Comparison of ENCODE assay signal across 1 cellular context in the genomic region with DNA sequence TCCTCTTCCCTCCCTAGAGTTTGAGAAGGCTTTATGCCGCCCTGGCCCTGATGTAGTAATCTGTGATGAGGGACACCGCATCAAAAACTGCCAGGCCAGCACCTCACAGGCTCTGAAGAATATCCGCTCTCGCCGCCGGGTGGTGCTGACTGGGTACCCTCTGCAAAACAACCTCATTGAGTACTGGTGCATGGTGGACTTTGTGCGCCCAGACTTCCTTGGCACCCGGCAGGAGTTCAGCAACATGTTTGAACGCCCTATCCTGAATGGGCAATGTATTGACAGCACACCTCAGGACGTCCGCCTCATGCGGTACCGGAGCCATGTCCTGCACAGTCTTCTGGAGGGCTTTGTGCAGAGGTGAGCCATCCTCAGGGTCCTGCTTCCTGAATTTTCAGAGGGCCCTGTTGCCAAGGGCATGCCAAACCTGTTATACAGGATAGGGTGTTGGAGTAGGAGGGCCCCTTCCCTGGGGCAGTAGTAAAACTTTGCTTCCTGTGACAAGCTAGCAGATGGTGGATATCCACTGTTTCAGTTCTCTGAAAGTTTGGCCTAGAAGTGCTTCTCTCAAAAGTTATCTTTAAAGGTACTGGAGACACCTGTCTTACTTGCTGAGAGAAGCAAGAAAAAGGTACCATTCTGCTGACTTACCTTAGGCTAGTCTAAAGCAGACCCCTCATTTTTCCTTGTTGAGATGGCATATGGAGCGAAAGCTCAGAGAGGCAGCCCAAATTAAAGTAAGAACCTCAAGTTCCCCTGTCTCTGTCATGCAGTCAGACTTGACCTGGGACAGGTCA.
TF ChIP-seq lines count a peak whose summit lies in the region.

No MANE protein-coding gene starts in this region.

TF ChIP-seq in GM23338, 12 proteins besides CTCF, POLR2A, EP300 and RAD21 (continued from another document):
- TF ChIP-seq, protein P1, sequence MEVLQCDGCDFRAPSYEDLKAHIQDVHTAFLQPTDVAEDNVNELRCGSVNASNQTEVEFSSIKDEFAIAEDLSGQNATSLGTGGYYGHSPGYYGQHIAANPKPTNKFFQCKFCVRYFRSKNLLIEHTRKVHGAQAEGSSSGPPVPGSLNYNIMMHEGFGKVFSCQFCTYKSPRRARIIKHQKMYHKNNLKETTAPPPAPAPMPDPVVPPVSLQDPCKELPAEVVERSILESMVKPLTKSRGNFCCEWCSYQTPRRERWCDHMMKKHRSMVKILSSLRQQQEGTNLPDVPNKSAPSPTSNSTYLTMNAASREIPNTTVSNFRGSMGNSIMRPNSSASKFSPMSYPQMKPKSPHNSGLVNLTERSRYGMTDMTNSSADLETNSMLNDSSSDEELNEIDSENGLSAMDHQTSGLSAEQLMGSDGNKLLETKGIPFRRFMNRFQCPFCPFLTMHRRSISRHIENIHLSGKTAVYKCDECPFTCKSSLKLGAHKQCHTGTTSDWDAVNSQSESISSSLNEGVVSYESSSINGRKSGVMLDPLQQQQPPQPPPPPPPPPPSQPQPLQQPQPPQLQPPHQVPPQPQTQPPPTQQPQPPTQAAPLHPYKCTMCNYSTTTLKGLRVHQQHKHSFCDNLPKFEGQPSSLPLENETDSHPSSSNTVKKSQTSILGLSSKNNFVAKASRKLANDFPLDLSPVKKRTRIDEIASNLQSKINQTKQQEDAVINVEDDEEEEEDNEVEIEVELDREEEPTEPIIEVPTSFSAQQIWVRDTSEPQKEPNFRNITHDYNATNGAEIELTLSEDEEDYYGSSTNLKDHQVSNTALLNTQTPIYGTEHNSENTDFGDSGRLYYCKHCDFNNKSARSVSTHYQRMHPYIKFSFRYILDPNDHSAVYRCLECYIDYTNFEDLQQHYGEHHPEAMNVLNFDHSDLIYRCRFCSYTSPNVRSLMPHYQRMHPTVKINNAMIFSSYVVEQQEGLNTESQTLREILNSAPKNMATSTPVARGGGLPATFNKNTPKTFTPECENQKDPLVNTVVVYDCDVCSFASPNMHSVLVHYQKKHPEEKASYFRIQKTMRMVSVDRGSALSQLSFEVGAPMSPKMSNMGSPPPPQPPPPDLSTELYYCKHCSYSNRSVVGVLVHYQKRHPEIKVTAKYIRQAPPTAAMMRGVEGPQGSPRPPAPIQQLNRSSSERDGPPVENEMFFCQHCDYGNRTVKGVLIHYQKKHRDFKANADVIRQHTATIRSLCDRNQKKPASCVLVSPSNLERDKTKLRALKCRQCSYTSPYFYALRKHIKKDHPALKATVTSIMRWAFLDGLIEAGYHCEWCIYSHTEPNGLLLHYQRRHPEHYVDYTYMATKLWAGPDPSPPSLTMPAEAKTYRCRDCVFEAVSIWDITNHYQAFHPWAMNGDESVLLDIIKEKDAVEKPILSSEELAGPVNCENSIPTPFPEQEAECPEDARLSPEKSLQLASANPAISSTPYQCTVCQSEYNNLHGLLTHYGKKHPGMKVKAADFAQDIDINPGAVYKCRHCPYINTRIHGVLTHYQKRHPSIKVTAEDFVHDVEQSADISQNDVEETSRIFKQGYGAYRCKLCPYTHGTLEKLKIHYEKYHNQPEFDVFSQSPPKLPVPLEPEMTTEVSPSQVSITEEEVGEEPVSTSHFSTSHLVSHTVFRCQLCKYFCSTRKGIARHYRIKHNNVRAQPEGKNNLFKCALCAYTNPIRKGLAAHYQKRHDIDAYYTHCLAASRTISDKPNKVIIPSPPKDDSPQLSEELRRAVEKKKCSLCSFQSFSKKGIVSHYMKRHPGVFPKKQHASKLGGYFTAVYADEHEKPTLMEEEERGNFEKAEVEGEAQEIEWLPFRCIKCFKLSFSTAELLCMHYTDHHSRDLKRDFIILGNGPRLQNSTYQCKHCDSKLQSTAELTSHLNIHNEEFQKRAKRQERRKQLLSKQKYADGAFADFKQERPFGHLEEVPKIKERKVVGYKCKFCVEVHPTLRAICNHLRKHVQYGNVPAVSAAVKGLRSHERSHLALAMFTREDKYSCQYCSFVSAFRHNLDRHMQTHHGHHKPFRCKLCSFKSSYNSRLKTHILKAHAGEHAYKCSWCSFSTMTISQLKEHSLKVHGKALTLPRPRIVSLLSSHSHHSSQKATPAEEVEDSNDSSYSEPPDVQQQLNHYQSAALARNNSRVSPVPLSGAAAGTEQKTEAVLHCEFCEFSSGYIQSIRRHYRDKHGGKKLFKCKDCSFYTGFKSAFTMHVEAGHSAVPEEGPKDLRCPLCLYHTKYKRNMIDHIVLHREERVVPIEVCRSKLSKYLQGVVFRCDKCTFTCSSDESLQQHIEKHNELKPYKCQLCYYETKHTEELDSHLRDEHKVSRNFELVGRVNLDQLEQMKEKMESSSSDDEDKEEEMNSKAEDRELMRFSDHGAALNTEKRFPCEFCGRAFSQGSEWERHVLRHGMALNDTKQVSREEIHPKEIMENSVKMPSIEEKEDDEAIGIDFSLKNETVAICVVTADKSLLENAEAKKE (CRISPR knock-in tag; IDR thresholded peaks at IDR 0.05), result no peak
- TF ChIP-seq, protein P2, sequence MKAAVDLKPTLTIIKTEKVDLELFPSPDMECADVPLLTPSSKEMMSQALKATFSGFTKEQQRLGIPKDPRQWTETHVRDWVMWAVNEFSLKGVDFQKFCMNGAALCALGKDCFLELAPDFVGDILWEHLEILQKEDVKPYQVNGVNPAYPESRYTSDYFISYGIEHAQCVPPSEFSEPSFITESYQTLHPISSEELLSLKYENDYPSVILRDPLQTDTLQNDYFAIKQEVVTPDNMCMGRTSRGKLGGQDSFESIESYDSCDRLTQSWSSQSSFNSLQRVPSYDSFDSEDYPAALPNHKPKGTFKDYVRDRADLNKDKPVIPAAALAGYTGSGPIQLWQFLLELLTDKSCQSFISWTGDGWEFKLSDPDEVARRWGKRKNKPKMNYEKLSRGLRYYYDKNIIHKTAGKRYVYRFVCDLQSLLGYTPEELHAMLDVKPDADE (IDR thresholded peaks at IDR 0.05), result no peak
TF ChIP-seq in GM23338: peak in this region for 0.
